Comparison of ENCODE assay signal across 9 cellular contexts in genomic region chr13:103006706-103007426, GRCh38. TPM values are rescaled to one million over a fixed set of nuclear protein-coding genes. Genes with fewer than 3 reads are reported as not detected.
DNase-seq lines count a peak whose midpoint lies in the region; ATAC-seq and TF ChIP-seq lines count a peak whose summit lies in the region.
"Had no signal": no experiment of that assay in that cellular context is flagged by ENCODE, and none has a peak within 500 bp of the region (broad histone marks: within the 10 kb centered on the region; RNA-seq: fewer than 3 reads in every experiment).

No MANE protein-coding gene starts in this region.

- H3K27me3 ChIP-seq in MM.1S (replicated peaks; ENCODE audit: insufficient read depth, low read length), result no peaks in the 10 kb centered on the region
- no peaks in the 10 kb centered on the region for H3K27me3 ChIP-seq in uterus

- no peaks in the 10 kb centered on the region for H3K79me2 ChIP-seq in MM.1S (ENCODE audit: low read length)

- H3K4me1 Mint-ChIP-seq in naive B cell, result peaks cover 23 to 30% (median 28%) of the 10 kb centered on the region in 3 donors

- H3K36me3 ChIP-seq in MM.1S (replicated peaks; ENCODE audit: insufficient read depth, low read length), result no peaks in the 10 kb centered on the region
- H3K36me3 ChIP-seq in uterus, result no peaks in the 10 kb centered on the region

- TF ChIP-seq POLR2A in GM19193 (IDR thresholded peaks at IDR 0.05; ENCODE audit: extremely low read depth, insufficient read depth, insufficient read length) (peak; percentile 6), uterus (IDR thresholded peaks at IDR 0.05) (no peak)

- H3F3A ChIP-seq in MM.1S (ENCODE audit: insufficient read depth, low read length), result no peaks in the 10 kb centered on the region

- no peak overlapping the region for H3K4me3 ChIP-seq in MM.1S (ENCODE audit: low read length)
- H3K4me3 ChIP-seq in uterus, result no peak overlapping the region

- no peaks in the 10 kb centered on the region for H3K36me3 Mint-ChIP-seq in naive B cell
- H3K36me3 Mint-ChIP-seq: activated naive CD8-positive, alpha-beta T cell had no signal

- ATAC-seq in HG02763 (IDR thresholded peaks at IDR 0.05; ENCODE audit: unreplicated experiment), result peak; percentile 93
- ATAC-seq in naive B cell (ENCODE audit: low read depth in 2 of 2), result peak; percentile 68 to 90

- no peaks in the 10 kb centered on the region for H3K9me2 ChIP-seq in MM.1S (replicated peaks; ENCODE audit: insufficient read depth, low read length)

- peaks cover 0 to 10% (median 5%) of the 10 kb centered on the region in 7 donors for H3K9me3 Mint-ChIP-seq in naive B cell

- intact Hi-C loops in uterus (cut with DNase I; ENCODE audit: low total_unique reads), result no loop called here

- peak overlapping the region in 5 of 6 donors; percentile 36 to 95 (median 63) for H3K27ac Mint-ChIP-seq in naive B cell
- H3K27ac Mint-ChIP-seq: activated naive CD8-positive, alpha-beta T cell had no signal

- no peak overlapping the region for H2AFZ ChIP-seq in MM.1S (ENCODE audit: low read length)

- H3K4me2 ChIP-seq in MM.1S (ENCODE audit: low read depth, low read length), result 0 out of 2 replicates have a peak overlapping the region, but pooled peaks have one; percentile 0

- DNase-seq in MM.1S (no peak), naive B cell (no peak), T-helper 1 cell (no peak), cerebellar cortex (ENCODE audit: low spot score) (no peak), uterus (no peak), GM19240 (ENCODE audit: insufficient read length, low spot score) (no peak)

- 0 out of 2 replicates have a peak, but pooled peaks cover 5% of the 10 kb centered on the region for H3K4me1 ChIP-seq in MM.1S (ENCODE audit: low read length)
- no peaks in the 10 kb centered on the region for H3K4me1 ChIP-seq in uterus

- no peaks in the 10 kb centered on the region for H3K27me3 Mint-ChIP-seq in naive B cell
- H3K27me3 Mint-ChIP-seq: activated naive CD8-positive, alpha-beta T cell had no signal

- H3K4me3 Mint-ChIP-seq in naive B cell, result peak overlapping the region in 7 of 8 donors; percentile 23 to 85 (median 77)
- H3K4me3 Mint-ChIP-seq: activated naive CD8-positive, alpha-beta T cell had no signal

- H3K27ac ChIP-seq in MM.1S (ENCODE audit: low read length) (no peak overlapping the region), uterus (no peak overlapping the region)

- no peak for TF ChIP-seq CTCF in MM.1S (IDR thresholded peaks at IDR 0.05; ENCODE audit: low read length)
- no peak for TF ChIP-seq CTCF in uterus (IDR thresholded peaks at IDR 0.05)

- no peak overlapping the region for H3K9ac ChIP-seq in MM.1S (ENCODE audit: low read length)

- H3K9me3 ChIP-seq in MM.1S (replicated peaks; ENCODE audit: insufficient read depth, low read length), result no peaks in the 10 kb centered on the region
- H3K9me3 ChIP-seq in uterus, result no peaks in the 10 kb centered on the region

- H4K20me1 ChIP-seq in MM.1S (ENCODE audit: insufficient read depth, low read length), result no peaks in the 10 kb centered on the region

RNA-seq across cellular contexts. Expression of gene SLC10A2, which starts 59.4 kb away (rescaled TPM):
- polyA plus RNA-seq in naive B cell (ENCODE audit: low read depth in 6 of 6), result not detected
- not detected for total RNA-seq in uterus
